ENCODE assay signal across 8 cellular contexts in genomic region chr10:89466599-89467035, GRCh38. TPM values are rescaled to one million over a fixed set of nuclear protein-coding genes. Genes with fewer than 3 reads are reported as not detected.
DNase-seq lines count a peak whose midpoint lies in the region; ATAC-seq, FAIRE-seq and TF ChIP-seq lines count a peak whose summit lies in the region.

No MANE protein-coding gene starts in this region.

- H4K20me1 ChIP-seq in endothelial cell of umbilical vein (replicated peaks; ENCODE audit: control insufficient read depth, extremely low read depth, insufficient read depth, low read length), result no peaks in the 10 kb centered on the region

- H3K4me2 ChIP-seq in endothelial cell of umbilical vein (ENCODE audit: insufficient read depth, low read length), result no peak overlapping the region
- no peak overlapping the region for H3K4me2 ChIP-seq in parathyroid adenoma (ENCODE audit: low read length)

- no peak overlapping the region for H3K9ac ChIP-seq in endothelial cell of umbilical vein (replicated peaks; ENCODE audit: extremely low read depth, insufficient read depth, low read length)
- no peak overlapping the region for H3K9ac ChIP-seq in parathyroid adenoma

- H3K27me3 ChIP-seq in endothelial cell of umbilical vein (ENCODE audit: control insufficient read depth in 2 of 2, insufficient read depth in 2 of 2, low read length in 2 of 2) (no peaks in the 10 kb centered on the region), parathyroid adenoma (ENCODE audit: control insufficient read depth, insufficient read depth, low read length) (no peaks in the 10 kb centered on the region)

- DNase-seq in NCI-H748 (lab: John Stamatoyannopoulos, UW; ENCODE audit: unreplicated experiment) (peak; percentile 81), endothelial cell of umbilical vein (ENCODE audit: low read depth, low spot score) (peak; percentile 31), COLO668 (lab: John Stamatoyannopoulos, UW; ENCODE audit: unreplicated experiment) (no peak), erythroblast (lab: John Stamatoyannopoulos, UW) (no peak)
- no peak for DNase-seq in stimulated activated naive CD4-positive, alpha-beta T cell treated with Interleukin-2 at 50 U/mL for 16 hours (lab: John Stamatoyannopoulos, UW)

- intact Hi-C loops in endothelial cell of umbilical vein (cut with micrococcal nuclease), result no loop called here

- dilution Hi-C loops in endothelial cell of umbilical vein (cut with MboI; ENCODE audit: extremely low pct_ligation_motif_present, low sequenced_read_pairs), result no loop called here

- H3K36me3 ChIP-seq in endothelial cell of umbilical vein (ENCODE audit: control insufficient read depth in 2 of 2, extremely low read depth in 1 of 2, insufficient read depth in 2 of 2, low read length in 2 of 2) (no peaks in the 10 kb centered on the region), parathyroid adenoma (ENCODE audit: control insufficient read depth, insufficient read depth, low read length) (no peaks in the 10 kb centered on the region)

- TF ChIP-seq POLR2A in endothelial cell of umbilical vein (IDR thresholded peaks at IDR 0.05; ENCODE audit: low read depth, low read length) (no peak), erythroblast (IDR thresholded peaks at IDR 0.05; ENCODE audit: low read length) (no peak)

- POLR2A ChIA-PET in endothelial cell of umbilical vein (lab: Charles Lee), result no interaction called here

- FAIRE-seq in endothelial cell of umbilical vein (lab: Jason Lieb, UNC), result no peak

- BruUV-seq in endothelial cell of umbilical vein (replicated peaks; lab: Mats Ljungman, UMichigan), result no TSS peak

- CTCF ChIA-PET in endothelial cell of umbilical vein (lab: Charles Lee), result interaction anchor here (0.7 to 2.1 kb wide), 14 partner anchors 9 to 101 kb away, joined by 3 to 11 read pairs (median 4); partner anchors contain the start of gene SLC16A12

- H3K4me1 ChIP-seq in endothelial cell of umbilical vein (ENCODE audit: control insufficient read depth, extremely low read depth, insufficient read depth, low read length), result peaks cover 13% of the 10 kb centered on the region
- H3K4me1 ChIP-seq in parathyroid adenoma, result no peaks in the 10 kb centered on the region

- H2AFZ ChIP-seq in endothelial cell of umbilical vein (ENCODE audit: low read depth, low read length), result no peak overlapping the region
- H2AFZ ChIP-seq in parathyroid adenoma, result no peak overlapping the region

- H3K9me3 ChIP-seq in endothelial cell of umbilical vein (replicated peaks; ENCODE audit: control insufficient read depth, insufficient read depth, low read length) (no peaks in the 10 kb centered on the region), parathyroid adenoma (ENCODE audit: control insufficient read depth, low read length) (no peaks in the 10 kb centered on the region)

- TF ChIP-seq CTCF in GM12873 (IDR thresholded peaks at IDR 0.05; ENCODE audit: insufficient read depth, low read depth, low read length, missing control alignments) (peak; percentile 53), endothelial cell of umbilical vein (IDR thresholded peaks at IDR 0.05; ENCODE audit: extremely low read depth in 1 of 2, insufficient read depth in 1 of 2, low read depth in 1 of 2, low read length in 2 of 2) (peak; percentile 16 to 38), parathyroid adenoma (IDR thresholded peaks at IDR 0.05) (peak; percentile 20)

- H3K79me2 ChIP-seq in endothelial cell of umbilical vein (ENCODE audit: control insufficient read depth, insufficient read depth, low read length), result no peaks in the 10 kb centered on the region
- H3K79me2 ChIP-seq in parathyroid adenoma, result no peaks in the 10 kb centered on the region

- H3K27ac ChIP-seq in endothelial cell of umbilical vein (ENCODE audit: insufficient read depth, low read depth, low read length), result no peak overlapping the region
- no peak overlapping the region for H3K27ac ChIP-seq in parathyroid adenoma

- no peak for ATAC-seq in HG03159 (IDR thresholded peaks at IDR 0.05; ENCODE audit: unreplicated experiment)

- H3K9me1 ChIP-seq in endothelial cell of umbilical vein (replicated peaks; ENCODE audit: control insufficient read depth, extremely low read depth, insufficient read depth, low read length), result no peaks in the 10 kb centered on the region

- H3K4me3 ChIP-seq in endothelial cell of umbilical vein (replicated peaks in 1 of 3; ENCODE audit: insufficient read depth in 1 of 3, low read depth in 1 of 3, low read length in 3 of 3) (no peak overlapping the region), parathyroid adenoma (ENCODE audit: low read depth, low read length) (no peak overlapping the region)

TF ChIP-seq in endothelial cell of umbilical vein, 7 proteins besides CTCF, POLR2A, EP300 and RAD21:
- no peak for TF ChIP-seq JUN (IDR thresholded peaks at IDR 0.05; ENCODE audit: borderline replicate concordance, insufficient read depth, insufficient read length, low read depth)
- TF ChIP-seq FOS (IDR thresholded peaks at IDR 0.05; ENCODE audit: borderline replicate concordance, insufficient read depth, low read length), result no peak
- no peak for TF ChIP-seq GATA2 (IDR thresholded peaks at IDR 0.05; ENCODE audit: insufficient read depth, insufficient read length, low read depth, low read length)
- no peak for TF ChIP-seq POLR2AphosphoS5 (IDR thresholded peaks at IDR 0.05; ENCODE audit: insufficient read depth, low read depth, low read length)
- no peak for TF ChIP-seq MAX (IDR thresholded peaks at IDR 0.05; ENCODE audit: insufficient read depth, insufficient read length)
- no peak for TF ChIP-seq EZH2 (IDR thresholded peaks at IDR 0.05; ENCODE audit: borderline replicate concordance, low read depth, low read length, severe bottlenecking)
- no peak for TF ChIP-seq MYC (IDR thresholded peaks at IDR 0.05; ENCODE audit: low read depth, low read length)
TF ChIP-seq in endothelial cell of umbilical vein: peak in this region for 0.

RNA-seq across cellular contexts. Expression of gene IFIT5, which starts 52.2 kb away (rescaled TPM):
- total RNA-seq in endothelial cell of umbilical vein, result 3.2 and 4.0 TPM in 2 replicates
- polyA plus RNA-seq in endothelial cell of umbilical vein, result 0.97 and 1.0 TPM in 2 replicates
- 1.3 and 1.4 TPM in 2 replicates for polyA plus RNA-seq in endothelial cell of umbilical vein (2011; cell fraction: cytosol; rRNA removed)
- polyA plus RNA-seq in endothelial cell of umbilical vein (2011; cell fraction: nucleus; rRNA removed), result 0.55 and 0.70 TPM in 2 replicates
- 0.49 and 0.56 TPM in 2 replicates for polyA plus RNA-seq in endothelial cell of umbilical vein (2012)
- 1.3 and 1.7 TPM in 2 replicates for polyA minus RNA-seq in endothelial cell of umbilical vein
- polyA minus RNA-seq in endothelial cell of umbilical vein (2011; cell fraction: cytosol; rRNA and poly(A)+ RNA removed), result 1.0 TPM
- 1.0 and 1.3 TPM in 2 replicates for polyA minus RNA-seq in endothelial cell of umbilical vein (2011; cell fraction: nucleus; rRNA and poly(A)+ RNA removed)

Comparison
In these comparisons a context has a peak if more than half of its experiments do, and no peak if none do; other contexts are left out.
1. DNase-seq: peak in NCI-H748 (single experiment) and endothelial cell of umbilical vein (single experiment); none in stimulated activated naive CD4-positive, alpha-beta T cell treated with Interleukin-2 at 50 U/mL for 16 hours (single experiment), COLO668 (single experiment) and erythroblast (0 of 2).
2. Peak in every context shown above with its lines, with median percentiles within 50 percentile points of each other: CTCF ChIP-seq.